Comparison of ENCODE assay signal across 10 cellular contexts in genomic region chr19:35041548-35042055, GRCh38. TPM values are rescaled to one million over a fixed set of nuclear protein-coding genes. Genes with fewer than 3 reads are reported as not detected.
A peak's percentile ranks its signal among the peaks of the same experiment; 100 is the strongest.
DNase-seq lines count a peak whose midpoint lies in the region; ATAC-seq and TF ChIP-seq lines count a peak whose summit lies in the region.
"Had no signal": no experiment of that assay in that cellular context is flagged by ENCODE, and none has a peak within 500 bp of the region (broad histone marks: within the 10 kb centered on the region; RNA-seq: fewer than 3 reads in every experiment).

Gene HPN, plus strand, starts transcription at chr19:35041721. Its CDS starts 786 bp downstream, at chr19:35042507.

- H3K4me1 Mint-ChIP-seq in stimulated activated memory B cell treated with anti-CD40 and anti-IgM and Interleukin-4, amounts not matched to agents 10 μg/mL and 1 μg/mL and 100 μg/mL, for 72 hours = peaks cover 67% of the 10 kb centered on the region

- H3K27ac ChIP-seq in HUES64 (ENCODE audit: low read depth, low read length) = peak within 1 kb of the TSS; percentile 71
- peak within 1 kb of the TSS in 4 of 5 donors; percentile 17 to 78 (median 51) for H3K27ac ChIP-seq in adrenal gland
- H3K27ac ChIP-seq in layer of hippocampus (ENCODE audit: low read depth, low read length) = peak within 1 kb of the TSS; percentile 73

- peak within 1 kb of the TSS; percentile 49 for H3K27ac Mint-ChIP-seq in stimulated activated memory B cell treated with anti-CD40 and anti-IgM and Interleukin-4, amounts not matched to agents 10 μg/mL and 1 μg/mL and 100 μg/mL, for 72 hours
- H3K27ac Mint-ChIP-seq: T-helper 1 cell treated with Interleukin-12 subunit alpha and Interleukin-12 subunit beta and Interleukin-4 antibody, amounts not matched to agents 30 μg/mL and 1 μg/mL, for 36 hours had no signal

- intact Hi-C loops in adrenal gland (cut with DNase I) = no loop called here

- TF ChIP-seq POLR2A in adrenal gland (IDR thresholded peaks at IDR 0.05) = no peak

- H3K27me3 Mint-ChIP-seq in stimulated activated memory B cell treated with anti-CD40 and anti-IgM and Interleukin-4, amounts not matched to agents 10 μg/mL and 1 μg/mL and 100 μg/mL, for 72 hours = peaks cover 55% of the 10 kb centered on the region

- no peak for TF ChIP-seq CTCF in adrenal gland (IDR thresholded peaks at IDR 0.05)

- ATAC-seq in stimulated activated memory B cell treated with anti-CD40 and anti-IgM and Interleukin-4, amounts not matched to agents 10 μg/mL and 1 μg/mL and 100 μg/mL, for 72 hours = no peak
- no peak for ATAC-seq in HG03457 (IDR thresholded peaks at IDR 0.05; ENCODE audit: unreplicated experiment)

- H3K36me3 ChIP-seq in HUES64 (ENCODE audit: insufficient read depth, low read length) (no peaks in the 10 kb centered on the region), adrenal gland (replicated peaks in 1 of 2) (no peaks in the 10 kb centered on the region)

- peak within 1 kb of the TSS; percentile 58 for H3K4me3 ChIP-seq in HUES64 (ENCODE audit: low read length)
- no peak within 1 kb of the TSS for H3K4me3 ChIP-seq in adrenal gland

- WGBS in HUES64 = 14% methylated on average over 18 of the region's 19 CpGs
- WGBS in adrenal gland, 4 donors = 52 to 67% (median 60%) methylated on average over 2 to 19 of the region's 19 CpGs

- H3K27me3 ChIP-seq in HUES64 (ENCODE audit: insufficient read depth, low read length) (no peaks in the 10 kb centered on the region), adrenal gland (no peaks in the 10 kb centered on the region), layer of hippocampus (ENCODE audit: control insufficient read depth, insufficient read depth, low read length) (no peaks in the 10 kb centered on the region)

- H3K9me3 ChIP-seq in HUES64 (ENCODE audit: insufficient read depth, low read depth, low read length) = no peaks in the 10 kb centered on the region
- no peaks in the 10 kb centered on the region for H3K9me3 ChIP-seq in adrenal gland (replicated peaks in 1 of 3)

- H3K9ac ChIP-seq in HUES64 (ENCODE audit: low read depth, low read length) = peak within 1 kb of the TSS; percentile 74

- H3K9me3 Mint-ChIP-seq in stimulated activated memory B cell treated with anti-CD40 and anti-IgM and Interleukin-4, amounts not matched to agents 10 μg/mL and 1 μg/mL and 100 μg/mL, for 72 hours = no peaks in the 10 kb centered on the region
- H3K9me3 Mint-ChIP-seq: T-helper 1 cell treated with Interleukin-12 subunit alpha and Interleukin-12 subunit beta and Interleukin-4 antibody, amounts not matched to agents 30 μg/mL and 1 μg/mL, for 36 hours had no signal

- H3K36me3 Mint-ChIP-seq in stimulated activated memory B cell treated with anti-CD40 and anti-IgM and Interleukin-4, amounts not matched to agents 10 μg/mL and 1 μg/mL and 100 μg/mL, for 72 hours = no peaks in the 10 kb centered on the region

- H3K4me1 ChIP-seq in HUES64 (ENCODE audit: insufficient read depth, low read length) (peaks cover 15% of the 10 kb centered on the region), adrenal gland (replicated peaks in 1 of 2) (peaks cover 21 to 29% of the 10 kb centered on the region in 2 donors)

- peak within 1 kb of the TSS; percentile 62 for H3K4me3 Mint-ChIP-seq in stimulated activated memory B cell treated with anti-CD40 and anti-IgM and Interleukin-4, amounts not matched to agents 10 μg/mL and 1 μg/mL and 100 μg/mL, for 72 hours
- H3K4me3 Mint-ChIP-seq: T-helper 1 cell treated with Interleukin-12 subunit alpha and Interleukin-12 subunit beta and Interleukin-4 antibody, amounts not matched to agents 30 μg/mL and 1 μg/mL, for 36 hours had no signal

- DNase-seq in adrenal gland = no peak
- DNase-seq in stimulated activated CD4-positive, alpha-beta T cell treated with anti-CD3 and anti-CD28 coated beads, Interleukin-4, amount 100 ng/mL, for 24 hours = no peak
- DNase-seq in stimulated activated naive CD4-positive, alpha-beta T cell (lab: John Stamatoyannopoulos, UW) = no peak
- DNase-seq in effector CD8-positive, alpha-beta T cell (lab: John Stamatoyannopoulos, UW) = no peak
- DNase-seq: NCI-H1417 had no signal

RNA-seq across cellular contexts. Expression of gene HPN, which starts in this region (rescaled TPM):
- polyA plus RNA-seq in HUES64 (2013, experiment 1 of 2) = 3.2 TPM
- polyA plus RNA-seq in HUES64 (2013, experiment 2 of 2) = 6.3 TPM
- 1 to 10 TPM in 2 of 8 donors, under 1 TPM in 5, not detected in 1; 0.20 to 2.6 (median 0.87) TPM for total RNA-seq in adrenal gland
- 1 to 10 TPM in 1 of 3 donors, under 1 TPM in 1, not detected in 1; 0.88 to 1.7 TPM for polyA plus RNA-seq in adrenal gland
